In genomic region chr6:118751072-118751471, GRCh38 we compare ENCODE assay signal across 31 cellular contexts.
"Had no signal": no experiment of that assay in that cellular context is flagged by ENCODE, and none has a peak within 500 bp of the region (broad histone marks: within the 10 kb centered on the region; RNA-seq: fewer than 3 reads in every experiment).

No MANE protein-coding gene starts in this region.

- ATAC-seq: naive thymus-derived CD8-positive, alpha-beta T cell; psoas muscle; right cardiac atrium; stimulated activated naive B cell treated with anti-CD40 and anti-IgM and Interleukin-4, amounts not matched to agents 10 μg/mL and 1 μg/mL and 100 μg/mL, for 72 hours; upper lobe of right lung had no signal

- H3K4me3 Mint-ChIP-seq: naive thymus-derived CD8-positive, alpha-beta T cell; natural killer cell treated with Interleukin-12 subunit alpha and Interleukin-12 subunit beta and Interleukin-15 and Interleukin-18, amount 100 ng/mL, for 72 hours; nephron progenitor cell; neural crest cell; stimulated activated effector memory CD8-positive, alpha-beta T cell treated with anti-CD3 and anti-CD28 coated beads, Interleukin-12 subunit alpha, Interleukin-12 subunit beta, amount 100 ng/mL, for 72 hours; stimulated activated naive B cell treated with anti-CD40 and anti-IgM and Interleukin-4, amounts not matched to agents 10 μg/mL and 1 μg/mL and 100 μg/mL, for 72 hours; stimulated activated naive CD8-positive, alpha-beta T cell treated with anti-CD3 and anti-CD28 coated beads, Interleukin-15, Interleukin-2, amounts not matched to agents 100 ng/mL and 50 ng/mL, for 24 hours; type B pancreatic cell had no signal

- H3K27ac Mint-ChIP-seq: natural killer cell treated with Interleukin-12 subunit alpha and Interleukin-12 subunit beta and Interleukin-15 and Interleukin-18, amount 100 ng/mL, for 72 hours; nephron progenitor cell; progenitor cell of endocrine pancreas; stimulated activated effector memory CD8-positive, alpha-beta T cell treated with anti-CD3 and anti-CD28 coated beads, Interleukin-12 subunit alpha, Interleukin-12 subunit beta, amount 100 ng/mL, for 72 hours; stimulated activated naive B cell treated with anti-CD40 and anti-IgM and Interleukin-4, amounts not matched to agents 10 μg/mL and 1 μg/mL and 100 μg/mL, for 72 hours; stimulated activated naive CD8-positive, alpha-beta T cell treated with anti-CD3 and anti-CD28 coated beads, Interleukin-15, Interleukin-2, amounts not matched to agents 100 ng/mL and 50 ng/mL, for 24 hours; type B pancreatic cell had no signal

- H3K27me3 ChIP-seq: neutrophil, ovary, right lobe of liver, sigmoid colon, stomach, suprapubic skin, testis, tibial artery, transverse colon, upper lobe of right lung, uterus had no signal

- H3K9me3 ChIP-seq: neutrophil, ovary, psoas muscle, right lobe of liver, sigmoid colon, stomach, suprapubic skin, testis, tibial artery, transverse colon, upper lobe of right lung, uterus had no signal

- H3K36me3 Mint-ChIP-seq: naive thymus-derived CD8-positive, alpha-beta T cell; natural killer cell treated with Interleukin-12 subunit alpha and Interleukin-12 subunit beta and Interleukin-15 and Interleukin-18, amount 100 ng/mL, for 72 hours; stimulated activated effector memory CD8-positive, alpha-beta T cell treated with anti-CD3 and anti-CD28 coated beads, Interleukin-12 subunit alpha, Interleukin-12 subunit beta, amount 100 ng/mL, for 72 hours; stimulated activated naive B cell treated with anti-CD40 and anti-IgM and Interleukin-4, amounts not matched to agents 10 μg/mL and 1 μg/mL and 100 μg/mL, for 72 hours; type B pancreatic cell had no signal

- H3K4me1 ChIP-seq: parathyroid adenoma, right lobe of liver, sigmoid colon, uterus had no signal

- H3K36me3 ChIP-seq: neutrophil, ovary, right lobe of liver, sigmoid colon, stomach, suprapubic skin, tibial artery, transverse colon, upper lobe of right lung, uterus had no signal

- DNase-seq: naive thymus-derived CD8-positive, alpha-beta T cell; nephron progenitor cell; nucleus accumbens; ovary; posterior cingulate gyrus; psoas muscle; right cardiac atrium; right lobe of liver; sigmoid colon; small intestine; stimulated activated CD4-positive, alpha-beta T cell treated with anti-CD3 and anti-CD28 coated beads, Interleukin-15, amount 100 ng/mL, for 24 hours; stimulated activated CD4-positive, alpha-beta T cell treated with anti-CD3 and anti-CD28 coated beads, Interleukin-2, amount 100 ng/mL, for 24 hours; stimulated activated CD4-positive, alpha-beta T cell treated with anti-CD3 and anti-CD28 coated beads, Interleukin-2, amount 100 ng/mL, for 48 hours; stimulated activated CD4-positive, alpha-beta T cell treated with anti-CD3 and anti-CD28 coated beads, Interleukin-4, amount 100 ng/mL, for 24 hours; stimulated activated naive B cell treated with anti-CD40 and anti-IgM and Interleukin-4, amounts not matched to agents 10 μg/mL and 1 μg/mL and 100 μg/mL, for 72 hours; stimulated activated naive CD4-positive, alpha-beta T cell treated with Interleukin-2 at 50 U/mL for 16 hours; stomach; testis; tibial artery; transverse colon; upper lobe of right lung; uterus had no signal

- H3K27ac ChIP-seq: neutrophil, ovary, parathyroid adenoma, psoas muscle, right lobe of liver, sigmoid colon, stomach, suprapubic skin, testis, tibial artery, transverse colon, upper lobe of right lung, uterus had no signal

- H3K27me3 Mint-ChIP-seq: naive thymus-derived CD8-positive, alpha-beta T cell; natural killer cell treated with Interleukin-12 subunit alpha and Interleukin-12 subunit beta and Interleukin-15 and Interleukin-18, amount 100 ng/mL, for 72 hours; progenitor cell of endocrine pancreas; stimulated activated naive B cell treated with anti-CD40 and anti-IgM and Interleukin-4, amounts not matched to agents 10 μg/mL and 1 μg/mL and 100 μg/mL, for 72 hours; stimulated activated naive CD8-positive, alpha-beta T cell treated with anti-CD3 and anti-CD28 coated beads, Interleukin-15, Interleukin-2, amounts not matched to agents 100 ng/mL and 50 ng/mL, for 24 hours; type B pancreatic cell had no signal

- H3K9me3 Mint-ChIP-seq: nephron progenitor cell, neural crest cell, type B pancreatic cell had no signal

- H3K4me3 ChIP-seq: ovary, psoas muscle, right lobe of liver, sigmoid colon, stomach, suprapubic skin, testis, tibial artery, transverse colon, upper lobe of right lung, uterus had no signal
